ENCODE assay signal across 11 cellular contexts in the genomic region with DNA sequence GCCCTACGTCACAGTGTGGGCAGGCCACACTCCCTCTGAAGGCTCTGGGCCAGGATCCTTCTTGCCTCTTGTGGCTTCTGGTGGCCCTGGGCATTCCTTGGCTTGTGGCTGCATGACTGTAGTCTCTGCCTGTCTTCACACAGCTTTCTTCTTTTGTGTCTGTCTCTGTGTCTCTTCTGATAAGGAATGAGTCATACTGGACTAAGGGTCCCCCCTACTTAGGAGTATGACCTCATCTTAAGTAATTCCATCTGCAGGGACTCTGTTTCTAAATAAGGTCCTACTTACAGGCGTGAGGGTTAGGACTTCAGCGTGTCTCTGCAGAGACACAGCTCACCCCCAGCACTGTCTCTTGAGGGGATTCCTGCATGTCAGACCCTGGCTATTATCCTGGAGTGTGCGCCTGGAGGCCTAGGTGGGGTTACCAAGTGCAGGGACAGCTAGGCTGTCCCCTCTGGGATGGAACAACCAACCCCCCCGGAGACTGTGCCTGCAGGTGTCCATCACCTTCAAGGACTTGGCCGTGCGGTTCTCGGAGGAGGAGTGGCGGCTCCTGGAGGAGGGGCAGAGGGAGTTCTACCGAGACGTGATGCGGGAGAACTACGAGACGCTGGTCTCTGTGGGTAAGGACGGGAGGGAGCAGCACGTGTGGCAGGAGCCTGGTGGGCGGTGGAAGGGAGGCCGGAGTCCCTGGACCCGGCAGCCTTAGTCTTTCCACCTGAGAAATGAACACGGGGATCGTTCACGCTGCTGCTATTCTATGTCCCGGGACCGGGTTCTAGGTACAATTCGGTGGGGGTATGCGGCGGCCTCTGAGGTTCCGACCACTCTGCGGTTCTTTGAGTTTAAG. TPM values are rescaled to one million over a fixed set of nuclear protein-coding genes. Genes with fewer than 3 reads are reported as not detected.
DNase-seq lines count a peak whose midpoint lies in the region; ATAC-seq lines count a peak whose summit lies in the region.
"Had no signal": no experiment of that assay in that cellular context is flagged by ENCODE, and none has a peak within 500 bp of the region (broad histone marks: within the 10 kb centered on the region; RNA-seq: fewer than 3 reads in every experiment).

No MANE protein-coding gene starts in this region.

- peak; percentile 80 for DNase-seq in EL
- DNase-seq in MV-4-11 (lab: John Stamatoyannopoulos, UW), result peak; percentile 63
- peak; percentile 24 for DNase-seq in dermis blood vessel endothelial cell
- DNase-seq in non-pigmented ciliary epithelial cell (ENCODE audit: low read depth), result peak; percentile 54
- DNase-seq in HK-2 (ENCODE audit: unreplicated experiment), result no peak
- no peak for DNase-seq in activated gamma-delta T cell treated with Interleukin-2 at 50 U/mL for 16 hours
- no peak for DNase-seq in NCI-H1694 (lab: John Stamatoyannopoulos, UW)
- DNase-seq: DMS79 treated with DMSO at 0.1 percent for 48 hours, NCI-H748 treated with DMSO at 0.1 percent for 48 hours, T-helper 17 cell had no signal

- ATAC-seq in HG03025 (IDR thresholded peaks at IDR 0.05; ENCODE audit: low FRiP score, unreplicated experiment), result no peak
- ATAC-seq: T-helper 17 cell had no signal

RNA-seq across cellular contexts. Expression of a gene that starts 54.1 kb away (rescaled TPM):
- total RNA-seq in dermis blood vessel endothelial cell, result 4.8 and 12.7 TPM in 2 replicates

Comparison
In these comparisons a context has a peak if more than half of its experiments do, and no peak if none do; other contexts are left out.
1. DNase-seq: peak in EL (single experiment), MV-4-11 (single experiment), dermis blood vessel endothelial cell (single experiment) and non-pigmented ciliary epithelial cell (single experiment); none in HK-2 (single experiment), activated gamma-delta T cell treated with Interleukin-2 at 50 U/mL for 16 hours (single experiment) and NCI-H1694 (single experiment).